ENCODE assay signal across 2 cellular contexts in the genomic region with DNA sequence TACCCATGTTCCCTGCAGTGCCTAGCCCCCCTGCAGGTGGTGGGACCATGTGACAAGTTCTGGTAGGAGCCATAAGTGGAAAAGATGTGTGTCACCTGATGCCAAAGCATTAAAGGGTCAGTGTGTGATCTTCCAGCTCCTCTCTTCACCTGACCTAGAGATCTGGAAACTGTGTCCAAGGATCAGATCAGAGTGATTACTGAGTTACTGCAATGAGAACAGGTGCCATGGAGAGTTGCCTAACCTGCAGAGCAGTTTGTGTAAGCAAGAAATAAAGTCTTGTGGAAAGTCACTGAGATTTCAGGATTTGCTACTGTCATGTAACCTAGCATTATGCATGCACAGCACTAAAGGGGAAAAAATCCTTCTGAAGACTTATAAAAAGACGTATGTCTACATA.
TF ChIP-seq lines count a peak whose summit lies in the region.

No MANE protein-coding gene starts in this region.

TF ChIP-seq in HCT116, 20 proteins besides CTCF, POLR2A, EP300 and RAD21:
- TF ChIP-seq, protein P1, sequence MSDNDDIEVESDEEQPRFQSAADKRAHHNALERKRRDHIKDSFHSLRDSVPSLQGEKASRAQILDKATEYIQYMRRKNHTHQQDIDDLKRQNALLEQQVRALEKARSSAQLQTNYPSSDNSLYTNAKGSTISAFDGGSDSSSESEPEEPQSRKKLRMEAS (IDR thresholded peaks at IDR 0.05), result no peak
- no peak for TF ChIP-seq EZH2 (IDR thresholded peaks at IDR 0.05)
- TF ChIP-seq, protein P2, sequence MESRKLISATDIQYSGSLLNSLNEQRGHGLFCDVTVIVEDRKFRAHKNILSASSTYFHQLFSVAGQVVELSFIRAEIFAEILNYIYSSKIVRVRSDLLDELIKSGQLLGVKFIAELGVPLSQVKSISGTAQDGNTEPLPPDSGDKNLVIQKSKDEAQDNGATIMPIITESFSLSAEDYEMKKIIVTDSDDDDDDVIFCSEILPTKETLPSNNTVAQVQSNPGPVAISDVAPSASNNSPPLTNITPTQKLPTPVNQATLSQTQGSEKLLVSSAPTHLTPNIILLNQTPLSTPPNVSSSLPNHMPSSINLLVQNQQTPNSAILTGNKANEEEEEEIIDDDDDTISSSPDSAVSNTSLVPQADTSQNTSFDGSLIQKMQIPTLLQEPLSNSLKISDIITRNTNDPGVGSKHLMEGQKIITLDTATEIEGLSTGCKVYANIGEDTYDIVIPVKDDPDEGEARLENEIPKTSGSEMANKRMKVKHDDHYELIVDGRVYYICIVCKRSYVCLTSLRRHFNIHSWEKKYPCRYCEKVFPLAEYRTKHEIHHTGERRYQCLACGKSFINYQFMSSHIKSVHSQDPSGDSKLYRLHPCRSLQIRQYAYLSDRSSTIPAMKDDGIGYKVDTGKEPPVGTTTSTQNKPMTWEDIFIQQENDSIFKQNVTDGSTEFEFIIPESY (IDR thresholded peaks at IDR 0.05; ENCODE audit: extremely low read depth, insufficient replicate concordance, low read length), result no peak
- TF ChIP-seq ZNF274 (IDR thresholded peaks at IDR 0.05; ENCODE audit: low read depth, low read length), result no peak
- TF ChIP-seq SRF (IDR thresholded peaks at IDR 0.05; ENCODE audit: low read depth), result no peak
- no peak for TF ChIP-seq SP1 (IDR thresholded peaks at IDR 0.05; ENCODE audit: low read depth)
- no peak for TF ChIP-seq REST (IDR thresholded peaks at IDR 0.05; ENCODE audit: low read depth)
- no peak for TF ChIP-seq JUND (IDR thresholded peaks at IDR 0.05)
- no peak for TF ChIP-seq SIN3A (IDR thresholded peaks at IDR 0.05; ENCODE audit: low read depth)
- no peak for TF ChIP-seq ELF1 (IDR thresholded peaks at IDR 0.05; ENCODE audit: borderline replicate concordance, low read depth)
- TF ChIP-seq POLR2AphosphoS5 (IDR thresholded peaks at IDR 0.05; ENCODE audit: low read depth, low read length), result no peak
- no peak for TF ChIP-seq CBX3 (IDR thresholded peaks at IDR 0.05; ENCODE audit: low read depth)
- TF ChIP-seq YY1 (IDR thresholded peaks at IDR 0.05; ENCODE audit: extremely low read depth, insufficient replicate concordance, low read depth, low read length), result no peak
- TF ChIP-seq CEBPB (IDR thresholded peaks at IDR 0.05; ENCODE audit: low read depth), result no peak
- TF ChIP-seq ZFX (IDR thresholded peaks at IDR 0.05), result no peak

TF ChIP-seq in IMR-90, 13 proteins besides CTCF, POLR2A, EP300 and RAD21 (continued from another document):
- TF ChIP-seq ELK1 (IDR thresholded peaks at IDR 0.05; ENCODE audit: borderline replicate concordance, low read depth, low read length), result no peak
- no peak for TF ChIP-seq FOS (IDR thresholded peaks at IDR 0.05; ENCODE audit: low read depth, low read length)
- TF ChIP-seq MAFK (IDR thresholded peaks at IDR 0.05; ENCODE audit: low read depth, low read length), result no peak
- TF ChIP-seq MXI1 (IDR thresholded peaks at IDR 0.05; ENCODE audit: borderline replicate concordance, low read depth, low read length), result no peak
- TF ChIP-seq BHLHE40 (IDR thresholded peaks at IDR 0.05; ENCODE audit: low read depth, low read length), result no peak
